24 cellular contexts compared by ENCODE assay signal in the genomic region with DNA sequence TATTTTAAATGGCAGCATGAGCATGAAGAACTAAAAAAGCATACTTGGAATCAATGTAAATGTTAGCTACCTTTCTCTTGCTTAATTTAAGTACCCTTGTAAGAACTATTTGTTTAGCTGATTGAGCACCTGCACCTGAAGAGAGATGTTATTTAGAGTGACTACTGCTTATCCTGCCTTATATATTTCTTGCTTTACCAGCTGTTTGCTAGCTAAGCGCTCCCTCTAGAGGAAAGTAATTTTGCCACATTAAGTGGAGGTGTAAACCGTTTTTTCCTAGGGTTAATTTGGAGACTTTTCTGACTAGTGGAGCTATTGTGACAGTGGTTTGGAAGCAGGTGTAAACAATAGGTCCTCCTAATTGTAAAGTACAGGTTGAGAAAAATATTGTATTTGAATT. TPM values are rescaled to one million over a fixed set of nuclear protein-coding genes. Genes with fewer than 3 reads are reported as not detected.
"Had no signal": no experiment of that assay in that cellular context is flagged by ENCODE, and none has a peak within 500 bp of the region (broad histone marks: within the 10 kb centered on the region; RNA-seq: fewer than 3 reads in every experiment).

No MANE protein-coding gene starts in this region.

- H3K4me3 ChIP-seq: ascending aorta, lung, tibial artery had no signal

- H3K27ac ChIP-seq: ascending aorta, tibial artery, WERI-Rb-1 had no signal

- H3K4me1 ChIP-seq: ascending aorta, tibial artery had no signal

- ATAC-seq: stimulated activated naive CD8-positive, alpha-beta T cell treated with anti-CD3 and anti-CD28 coated beads, Interleukin-15, Interleukin-2, amounts not matched to agents 100 U/mL and 50 U/mL, for 24 hours had no signal

- H3K27me3 ChIP-seq: ascending aorta, tibial artery had no signal

- H3K4me1 Mint-ChIP-seq: activated naive CD4-positive, alpha-beta T cell treated with anti-CD3 and anti-CD28 coated beads, Interleukin-2, amount 50 U/mL, for 24 hours; nephron progenitor cell had no signal

- H3K36me3 ChIP-seq: ascending aorta, tibial artery, WERI-Rb-1 had no signal

- H3K4me3 Mint-ChIP-seq: activated naive CD4-positive, alpha-beta T cell treated with anti-CD3 and anti-CD28 coated beads, Interleukin-2, amount 50 U/mL, for 24 hours; nephron progenitor cell had no signal

- FAIRE-seq: bronchial epithelial cell had no signal

- DNase-seq: activated CD4-positive, alpha-beta T cell treated with anti-CD3 and anti-CD28 coated beads for 1 hour; activated gamma-delta T cell; dermis blood vessel endothelial cell; foreskin melanocyte; glutamatergic neuron; hippocampal formation; islet precursor cell; midbrain; nephron progenitor cell; nucleus accumbens; posterior cingulate gyrus; retina; stimulated activated CD4-positive, alpha-beta T cell treated with anti-CD3 and anti-CD28 coated beads, Interleukin-12 subunit alpha, Interleukin-12 subunit beta, amount 100 ng/mL, for 4 hours; stimulated activated CD4-positive, alpha-beta T cell treated with anti-CD3 and anti-CD28 coated beads, Interleukin-1b, Interleukin-23, amount 100 ng/mL, for 48 hours; stimulated activated naive CD8-positive, alpha-beta T cell treated with anti-CD3 and anti-CD28 coated beads, Interleukin-15, Interleukin-2, amounts not matched to agents 100 U/mL and 50 U/mL, for 24 hours; substantia nigra; tibial artery; WERI-Rb-1 had no signal

- H3K27ac Mint-ChIP-seq: activated naive CD4-positive, alpha-beta T cell treated with anti-CD3 and anti-CD28 coated beads, Interleukin-2, amount 50 U/mL, for 24 hours; nephron progenitor cell had no signal

RNA-seq across cellular contexts. Expression of a gene that starts 19.4 kb away (rescaled TPM):
- total RNA-seq: activated CD8-positive, alpha-beta memory T cell treated with anti-CD3 and anti-CD28 coated beads for 36 hours; ascending aorta; bronchial epithelial cell; dermis blood vessel endothelial cell; lung; urinary bladder had no signal
